9 cellular contexts compared by ENCODE assay signal in the genomic region with DNA sequence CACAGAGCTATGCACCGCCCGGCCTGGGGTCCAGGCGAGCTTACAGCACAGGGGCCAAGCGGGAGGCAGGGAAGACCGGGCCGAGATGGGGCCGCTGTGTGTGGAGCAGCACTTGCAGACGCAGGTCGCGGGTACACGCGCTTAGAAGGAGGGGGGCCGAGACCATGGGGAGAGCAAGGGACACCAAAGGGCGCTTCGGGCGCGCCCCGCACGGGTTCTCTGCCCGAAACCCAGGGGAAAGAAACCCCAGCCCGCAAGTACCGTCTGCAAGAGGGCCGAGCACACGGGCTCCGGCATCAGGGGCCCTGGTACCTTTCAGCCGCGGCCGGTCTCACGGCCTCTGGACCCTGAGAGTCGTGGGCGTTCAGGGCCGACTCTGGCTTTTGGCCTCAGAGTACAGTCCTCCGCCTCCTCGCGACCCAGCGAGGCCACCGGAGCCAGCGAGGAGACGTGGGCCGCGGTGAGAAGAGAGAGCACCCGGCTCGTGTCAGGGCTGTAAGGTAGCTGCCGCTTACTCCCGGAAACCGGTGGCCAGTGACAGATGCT. TPM values are rescaled to one million over a fixed set of nuclear protein-coding genes. Genes with fewer than 3 reads are reported as not detected.
DNase-seq lines count a peak whose midpoint lies in the region; ATAC-seq and TF ChIP-seq lines count a peak whose summit lies in the region.
"Had no signal": no experiment of that assay in that cellular context is flagged by ENCODE, and none has a peak within 500 bp of the region (broad histone marks: within the 10 kb centered on the region; RNA-seq: fewer than 3 reads in every experiment).

No MANE protein-coding gene starts in this region.

- in situ Hi-C loops in brain microvascular endothelial cell (cut with HindIII; ENCODE audit: low pct_ligation_motif_present, low sequenced_read_pairs) = no loop called here

- TF ChIP-seq RAD21 in SK-N-SH (IDR thresholded peaks at IDR 0.05; ENCODE audit: low read length) = no peak

- H3K27me3 ChIP-seq in SK-N-SH (ENCODE audit: insufficient read depth) = no peaks in the 10 kb centered on the region
- H3K27me3 ChIP-seq in OCI-LY3 (ENCODE audit: low read depth, low read length) = no peaks in the 10 kb centered on the region
- H3K27me3 ChIP-seq in brain microvascular endothelial cell (replicated peaks) = no peaks in the 10 kb centered on the region
- no peaks in the 10 kb centered on the region for H3K27me3 ChIP-seq in thoracic aorta (replicated peaks; ENCODE audit: insufficient read depth)

- H3K9ac ChIP-seq in SK-N-SH (peak overlapping the region; percentile 75), OCI-LY3 (ENCODE audit: low read length) (peak overlapping the region; percentile 84)

- H3K9me3 ChIP-seq in SK-N-SH (no peaks in the 10 kb centered on the region), OCI-LY3 (ENCODE audit: insufficient read depth, low read length) (no peaks in the 10 kb centered on the region), thoracic aorta (no peaks in the 10 kb centered on the region)

- no peak for TF ChIP-seq EP300 in SK-N-SH (IDR thresholded peaks at IDR 0.05; ENCODE audit: borderline replicate concordance in 1 of 2, low read depth in 1 of 2, low read length in 1 of 2)

- H3K79me2 ChIP-seq in SK-N-SH (ENCODE audit: insufficient read depth) (peaks cover 10% of the 10 kb centered on the region; the same call in 1 of the 2 replicates), OCI-LY3 (ENCODE audit: low read length) (peaks cover 11% of the 10 kb centered on the region)

- peak overlapping the region; percentile 73 to 75 for H3K4me3 ChIP-seq in SK-N-SH (ENCODE audit: low read depth in 2 of 2, low read length in 1 of 2)
- H3K4me3 ChIP-seq in OCI-LY3 (ENCODE audit: low read length) = peak overlapping the region; percentile 99
- peak overlapping the region; percentile 82 for H3K4me3 ChIP-seq in brain microvascular endothelial cell (ENCODE audit: low read depth, low read length)
- H3K4me3 ChIP-seq in thoracic aorta = peak overlapping the region; percentile 69

- TF ChIP-seq CTCF in SK-N-SH (IDR thresholded peaks at IDR 0.05) = no peak
- no peak for TF ChIP-seq CTCF in OCI-LY3 (IDR thresholded peaks at IDR 0.05; ENCODE audit: low read depth, low read length)
- no peak for TF ChIP-seq CTCF in brain microvascular endothelial cell (IDR thresholded peaks at IDR 0.05; ENCODE audit: low read depth, low read length, missing control alignments)
- TF ChIP-seq CTCF in thoracic aorta (IDR thresholded peaks at IDR 0.05) = no peak

- H3K4me1 ChIP-seq in SK-N-SH (ENCODE audit: control insufficient read depth in 1 of 2, insufficient read depth in 2 of 2, low read depth in 1 of 2, low read length in 1 of 2) (peaks cover 0 to 5% of the 10 kb centered on the region in 2 experiments; a peak in 1 of 4 replicates), OCI-LY3 (ENCODE audit: low read length) (peaks cover 10% of the 10 kb centered on the region), thoracic aorta (ENCODE audit: control insufficient read depth in 1 of 2, low read depth in 2 of 2) (peaks cover 0 to 5% of the 10 kb centered on the region in 2 donors)

- ATAC-seq in SK-N-SH treated with all-trans-retinoic acid at 6 μM for 48 hours (no peak), thoracic aorta (ENCODE audit: insufficient number of reproducible peaks, low FRiP score, low read depth) (no peak), HG03108 (IDR thresholded peaks at IDR 0.05; ENCODE audit: unreplicated experiment) (no peak)

- CTCF ChIA-PET in SK-N-SH (lab: Yijun Ruan, JAX) = interaction anchor here (1.4 kb wide), 1 partner anchor 425 kb away, joined by 5 read pairs; the partner anchor contains the start of gene MAMLD1

- no peaks in the 10 kb centered on the region for H3K9me2 ChIP-seq in SK-N-SH

- H3K4me2 ChIP-seq in SK-N-SH (peak overlapping the region; percentile 86), OCI-LY3 (ENCODE audit: low read length) (peak overlapping the region; percentile 97)

- H3K27ac ChIP-seq in SK-N-SH (ENCODE audit: low read depth in 2 of 2, low read length in 1 of 2) (peak overlapping the region; percentile 86 to 89), OCI-LY3 (ENCODE audit: low read length) (peak overlapping the region; percentile 92), brain microvascular endothelial cell (peak overlapping the region; percentile 75), thoracic aorta (peak overlapping the region; percentile 62 to 76)

- H4K20me1 ChIP-seq in SK-N-SH (ENCODE audit: insufficient read depth) = no peaks in the 10 kb centered on the region
- no peaks in the 10 kb centered on the region for H4K20me1 ChIP-seq in OCI-LY3 (ENCODE audit: insufficient read depth, low read length)

- DNase-seq in SK-N-SH (no peak), brain microvascular endothelial cell (no peak), left kidney (ENCODE audit: low read depth, low spot score) (peak; percentile 26), thoracic aorta (ENCODE audit: low spot score) (no peak), NCI-H774 (lab: John Stamatoyannopoulos, UW) (no peak)

- WGBS in SK-N-SH (ENCODE audit: low lambda C conversion rate) = 23% methylated on average over 19 of the region's 46 CpGs

- no peaks in the 10 kb centered on the region for H3F3A ChIP-seq in SK-N-SH (replicated peaks; ENCODE audit: insufficient read depth)

- H3K36me3 ChIP-seq in SK-N-SH (replicated peaks in 1 of 2; ENCODE audit: control insufficient read depth in 1 of 2, insufficient read depth in 2 of 2, low read length in 1 of 2) (no peaks in the 10 kb centered on the region), OCI-LY3 (replicated peaks; ENCODE audit: low read depth, low read length) (no peaks in the 10 kb centered on the region), brain microvascular endothelial cell (replicated peaks) (no peaks in the 10 kb centered on the region), thoracic aorta (no peaks in the 10 kb centered on the region)

- H2AFZ ChIP-seq in SK-N-SH (ENCODE audit: low read depth) = no peak overlapping the region
- no peak overlapping the region; the same call in 1 of the 2 replicates for H2AFZ ChIP-seq in OCI-LY3 (ENCODE audit: low read depth, low read length)

- POLR2A ChIA-PET in SK-N-SH (lab: Yijun Ruan, JAX) = interaction anchor here (1.4 kb wide), 1 partner anchor 398 kb away, joined by 3 read pairs; no protein-coding TSS in a partner anchor

TF ChIP-seq in SK-N-SH, 30 proteins besides CTCF, POLR2A, EP300 and RAD21:
- TF ChIP-seq NFIC (IDR thresholded peaks at IDR 0.05; ENCODE audit: borderline replicate concordance) = no peak
- TF ChIP-seq, protein P1, sequence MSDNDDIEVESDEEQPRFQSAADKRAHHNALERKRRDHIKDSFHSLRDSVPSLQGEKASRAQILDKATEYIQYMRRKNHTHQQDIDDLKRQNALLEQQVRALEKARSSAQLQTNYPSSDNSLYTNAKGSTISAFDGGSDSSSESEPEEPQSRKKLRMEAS (IDR thresholded peaks at IDR 0.05; ENCODE audit: low read depth) = no peak
- TF ChIP-seq, protein P2, sequence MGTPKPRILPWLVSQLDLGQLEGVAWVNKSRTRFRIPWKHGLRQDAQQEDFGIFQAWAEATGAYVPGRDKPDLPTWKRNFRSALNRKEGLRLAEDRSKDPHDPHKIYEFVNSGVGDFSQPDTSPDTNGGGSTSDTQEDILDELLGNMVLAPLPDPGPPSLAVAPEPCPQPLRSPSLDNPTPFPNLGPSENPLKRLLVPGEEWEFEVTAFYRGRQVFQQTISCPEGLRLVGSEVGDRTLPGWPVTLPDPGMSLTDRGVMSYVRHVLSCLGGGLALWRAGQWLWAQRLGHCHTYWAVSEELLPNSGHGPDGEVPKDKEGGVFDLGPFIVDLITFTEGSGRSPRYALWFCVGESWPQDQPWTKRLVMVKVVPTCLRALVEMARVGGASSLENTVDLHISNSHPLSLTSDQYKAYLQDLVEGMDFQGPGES (IDR thresholded peaks at IDR 0.05; ENCODE audit: low read depth, low read length) = no peak

TF ChIP-seq in SK-N-SH treated with all-trans-retinoic acid at 6 μM for 48 hours, 23 proteins besides CTCF, POLR2A, EP300 and RAD21 (continues in another document):
- TF ChIP-seq RARB (CRISPR knock-in tag; IDR thresholded peaks at IDR 0.05) (no peak), CSRNP3 (CRISPR knock-in tag; IDR thresholded peaks at IDR 0.05) (no peak), CSDC2 (CRISPR knock-in tag; IDR thresholded peaks at IDR 0.05) (no peak), ARNTL (CRISPR knock-in tag; IDR thresholded peaks at IDR 0.05; ENCODE audit: borderline replicate concordance, low read depth) (no peak), BACH2 (CRISPR knock-in tag; IDR thresholded peaks at IDR 0.05; ENCODE audit: borderline replicate concordance) (no peak)
- TF ChIP-seq, protein P3, sequence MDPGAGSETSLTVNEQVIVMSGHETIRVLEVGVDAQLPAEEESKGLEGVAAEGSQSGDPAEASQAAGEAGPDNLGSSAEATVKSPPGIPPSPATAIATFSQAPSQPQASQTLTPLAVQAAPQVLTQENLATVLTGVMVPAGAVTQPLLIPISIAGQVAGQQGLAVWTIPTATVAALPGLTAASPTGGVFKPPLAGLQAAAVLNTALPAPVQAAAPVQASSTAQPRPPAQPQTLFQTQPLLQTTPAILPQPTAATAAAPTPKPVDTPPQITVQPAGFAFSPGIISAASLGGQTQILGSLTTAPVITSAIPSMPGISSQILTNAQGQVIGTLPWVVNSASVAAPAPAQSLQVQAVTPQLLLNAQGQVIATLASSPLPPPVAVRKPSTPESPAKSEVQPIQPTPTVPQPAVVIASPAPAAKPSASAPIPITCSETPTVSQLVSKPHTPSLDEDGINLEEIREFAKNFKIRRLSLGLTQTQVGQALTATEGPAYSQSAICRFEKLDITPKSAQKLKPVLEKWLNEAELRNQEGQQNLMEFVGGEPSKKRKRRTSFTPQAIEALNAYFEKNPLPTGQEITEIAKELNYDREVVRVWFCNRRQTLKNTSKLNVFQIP (CRISPR knock-in tag; IDR thresholded peaks at IDR 0.05; ENCODE audit: borderline replicate concordance, low read depth) = no peak

RNA-seq across cellular contexts. Expression of gene EOLA2, which starts 0.3 kb away (rescaled TPM):
- 43.4 and 45.2 TPM in 2 replicates for polyA plus RNA-seq in SK-N-SH (2012; rRNA removed)
- 33.0 and 41.1 TPM in 2 replicates for polyA plus RNA-seq in SK-N-SH (2012; cell fraction: cytosol; rRNA removed)
- 62.6 and 71.9 TPM in 2 replicates for polyA plus RNA-seq in SK-N-SH (2012; cell fraction: nucleus; rRNA removed)
- 10 to 100 TPM; 34.6 to 56.7 TPM for total RNA-seq in thoracic aorta

RNA-seq across cellular contexts. Expression of gene HSFX4, which starts 8.6 kb away (rescaled TPM):
- polyA plus RNA-seq in SK-N-SH (2012; rRNA removed) = not detected in 2 replicates
- polyA plus RNA-seq in SK-N-SH (2012; cell fraction: cytosol; rRNA removed) = not detected in 2 replicates
- polyA plus RNA-seq in SK-N-SH (2012; cell fraction: nucleus; rRNA removed) = not detected in 2 replicates
- total RNA-seq in thoracic aorta = not detected
- total RNA-seq: dermis microvascular lymphatic vessel endothelial cell had no signal

RNA-seq across cellular contexts. Expression of gene MAGEA8, which starts 57.0 kb away (rescaled TPM):
- polyA plus RNA-seq in SK-N-SH (2012; rRNA removed) = 0.15 and 0.20 TPM in 2 replicates
- polyA plus RNA-seq in SK-N-SH (2012; cell fraction: cytosol; rRNA removed) = 0.14 and 0.23 TPM in 2 replicates
- polyA plus RNA-seq in SK-N-SH (2012; cell fraction: nucleus; rRNA removed) = 0.05 and 0.08 TPM in 2 replicates
- total RNA-seq in thoracic aorta = not detected
- total RNA-seq: dermis microvascular lymphatic vessel endothelial cell had no signal
